27 cellular contexts compared by ENCODE assay signal in genomic region chr1:50562106-50562505, GRCh38.
DNase-seq lines count a peak whose midpoint lies in the region.
"Had no signal": no experiment of that assay in that cellular context is flagged by ENCODE, and none has a peak within 500 bp of the region (broad histone marks: within the 10 kb centered on the region; RNA-seq: fewer than 3 reads in every experiment).

No MANE protein-coding gene starts in this region.

- H3K36me3 ChIP-seq in adipocyte (ENCODE audit: control insufficient read depth, insufficient read depth, low read length, severe bottlenecking) (peaks cover 23% of the 10 kb centered on the region), trophoblast cell (ENCODE audit: control insufficient read depth in 1 of 2, insufficient read depth in 2 of 2, low read length in 2 of 2) (no peaks in the 10 kb centered on the region)

- H2AFZ ChIP-seq in trophoblast cell (ENCODE audit: insufficient read depth, low read length, poor library complexity), result no peak overlapping the region

- H4K91ac ChIP-seq in trophoblast cell (ENCODE audit: low read depth, low read length), result no peak overlapping the region

- H3K9me3 ChIP-seq in adipocyte (ENCODE audit: control insufficient read depth, low read length) (no peaks in the 10 kb centered on the region), trophoblast cell (ENCODE audit: insufficient read depth, low read depth, low read length) (no peaks in the 10 kb centered on the region)
- H3K9me3 ChIP-seq: MG63, SJSA1 had no signal

- no peak overlapping the region for H2BK5ac ChIP-seq in trophoblast cell (ENCODE audit: low read depth, low read length, poor library complexity)

- no peak overlapping the region for H3K4me2 ChIP-seq in trophoblast cell (ENCODE audit: low read length)
- H3K4me2 ChIP-seq: BLaER1 treated with 17β-estradiol and CSF1 and Interleukin-3, amounts not matched to agents 10 nM and 100 nM had no signal

- H3K79me1 ChIP-seq in trophoblast cell (ENCODE audit: low read length), result no peaks in the 10 kb centered on the region

- no peak overlapping the region for H3K18ac ChIP-seq in trophoblast cell (ENCODE audit: low read length)

- no peak overlapping the region for H2BK120ac ChIP-seq in trophoblast cell (ENCODE audit: insufficient read depth, low read length, poor library complexity)

- no peak overlapping the region for H2BK12ac ChIP-seq in trophoblast cell (ENCODE audit: low read length)

- H4K12ac ChIP-seq in trophoblast cell (ENCODE audit: low read depth, low read length), result no peak overlapping the region

- no peak overlapping the region for H3K14ac ChIP-seq in trophoblast cell (ENCODE audit: low read length)

- no peak overlapping the region for H3K27ac ChIP-seq in trophoblast cell (ENCODE audit: low read depth, low read length)
- H3K27ac ChIP-seq: 22Rv1; BLaER1 treated with 17β-estradiol and CSF1 and Interleukin-3, amounts not matched to agents 10 nM and 100 nM; SJSA1 had no signal

- no CpG with 5 or more reads among the region's 1 CpG for WGBS in trophoblast cell (ENCODE audit: extremely low coverage, insufficient coverage, insufficient read length)

- H3K9ac ChIP-seq in adipocyte (ENCODE audit: low read length) (no peak overlapping the region), trophoblast cell (ENCODE audit: low read length) (no peak overlapping the region)
- H3K9ac ChIP-seq: BLaER1 treated with 17β-estradiol and CSF1 and Interleukin-3, amounts not matched to agents 10 nM and 100 nM had no signal

- DNase-seq in NCI-H82 (lab: John Stamatoyannopoulos, UW) (peak; percentile 4), NCI-H82 treated with DMSO at 0.1 percent for 48 hours (lab: John Stamatoyannopoulos, UW; ENCODE audit: unreplicated experiment) (no peak), adipocyte (ENCODE audit: low read depth) (peak; percentile 28), fibroblast of the conjunctiva (ENCODE audit: low read depth) (peak; percentile 41), DMS114 treated with DMSO at 0.1 percent for 48 hours (lab: John Stamatoyannopoulos, UW; ENCODE audit: unreplicated experiment) (no peak), T-helper 1 cell (no peak), trophoblast cell (no peak)
- DNase-seq in activated CD4-positive, CD25-positive, alpha-beta regulatory T cell (lab: John Stamatoyannopoulos, UW), result no peak
- DNase-seq: AML-193; CD4-positive, alpha-beta memory T cell; COR-L47; DMS79 treated with DMSO at 0.1 percent for 48 hours; HCEC 1CT; IMR-90; KG1; MG63; NCI-H1105 treated with DMSO at 0.1 percent for 48 hours; NCI-H146; NCI-H1930; NCI-H2107; NCI-H524; NCI-H748 treated with DMSO at 0.1 percent for 48 hours; Right ventricle myocardium superior; RPMI8226 had no signal

- no peak overlapping the region for H3K4ac ChIP-seq in trophoblast cell (ENCODE audit: low read depth, low read length)

- no peaks in the 10 kb centered on the region for H3K79me2 ChIP-seq in trophoblast cell (ENCODE audit: control insufficient read depth, insufficient read depth, low read length, poor library complexity)

- no peak overlapping the region for H4K8ac ChIP-seq in trophoblast cell (ENCODE audit: low read depth, low read length)

- H2AK5ac ChIP-seq in trophoblast cell (ENCODE audit: low read length), result no peak overlapping the region

- no peak overlapping the region for H3K23ac ChIP-seq in trophoblast cell (ENCODE audit: low read length)

- no peak overlapping the region for H3K4me3 ChIP-seq in adipocyte (ENCODE audit: low read length)
- no peak overlapping the region for H3K4me3 ChIP-seq in trophoblast cell (ENCODE audit: low read depth, low read length)
- H3K4me3 ChIP-seq: BLaER1 treated with 17β-estradiol and CSF1 and Interleukin-3, amounts not matched to agents 10 nM and 100 nM; MG63; SJSA1 had no signal

- no peaks in the 10 kb centered on the region for H3K27me3 ChIP-seq in adipocyte (replicated peaks; ENCODE audit: control insufficient read depth, insufficient read depth, low read length)
- H3K27me3 ChIP-seq in trophoblast cell (ENCODE audit: insufficient read depth, low read length), result no peaks in the 10 kb centered on the region
- H3K27me3 ChIP-seq: BLaER1 treated with 17β-estradiol and CSF1 and Interleukin-3, amounts not matched to agents 10 nM and 100 nM; MG63; SJSA1 had no signal

- H3K4me1 ChIP-seq in adipocyte (ENCODE audit: control insufficient read depth, insufficient read depth, low read length) (no peaks in the 10 kb centered on the region), trophoblast cell (ENCODE audit: control insufficient read depth in 1 of 2, insufficient read depth in 2 of 2, low read length in 2 of 2) (no peaks in the 10 kb centered on the region)
- H3K4me1 ChIP-seq: BLaER1 treated with 17β-estradiol and CSF1 and Interleukin-3, amounts not matched to agents 10 nM and 100 nM; SJSA1 had no signal

Comparison
In these comparisons a context has a peak if more than half of its experiments do, and no peak if none do; other contexts are left out.
1. DNase-seq: peak in NCI-H82 (single experiment), adipocyte (single experiment) and fibroblast of the conjunctiva (single experiment); none in NCI-H82 treated with DMSO at 0.1 percent for 48 hours (single experiment), DMS114 treated with DMSO at 0.1 percent for 48 hours (single experiment), T-helper 1 cell (0 of 5), trophoblast cell (0 of 2) and activated CD4-positive, CD25-positive, alpha-beta regulatory T cell (0 of 4).